ENCODE assay signal across 19 cellular contexts in genomic region chr1:236552901-236553300, GRCh38. TPM values are rescaled to one million over a fixed set of nuclear protein-coding genes. Genes with fewer than 3 reads are reported as not detected.
DNase-seq lines count a peak whose midpoint lies in the region; TF ChIP-seq lines count a peak whose summit lies in the region.
"Had no signal": no experiment of that assay in that cellular context is flagged by ENCODE, and none has a peak within 500 bp of the region (broad histone marks: within the 10 kb centered on the region; RNA-seq: fewer than 3 reads in every experiment).

No MANE protein-coding gene starts in this region.

- H3K27ac Mint-ChIP-seq in MCF 10A (ENCODE audit: low read depth, unreplicated experiment), result peak overlapping the region; percentile 21

- H3K4me3 ChIP-seq in breast epithelium (no peak overlapping the region), PC-9 (no peak overlapping the region), subcutaneous abdominal adipose tissue (ENCODE audit: low read depth in 1 of 5, low read length in 5 of 5) (no peak overlapping the region)

- no peak overlapping the region for H3K9ac ChIP-seq in subcutaneous abdominal adipose tissue (ENCODE audit: low read length in 5 of 5)
- H3K9ac ChIP-seq: SK-N-SH had no signal

- CTCF ChIA-PET in MCF 10A (lab: Yijun Ruan, JAX), result no interaction called here
- CTCF ChIA-PET in PC-9 (lab: Charles Lee), result no interaction called here

- no peak overlapping the region for H2AFZ ChIP-seq in PC-9

- no peaks in the 10 kb centered on the region for H3K9me3 Mint-ChIP-seq in MCF 10A (ENCODE audit: unreplicated experiment)

- H3K4me1 ChIP-seq in breast epithelium, result no peaks in the 10 kb centered on the region
- H3K4me1 ChIP-seq in PC-9 (replicated peaks; ENCODE audit: insufficient read depth), result no peaks in the 10 kb centered on the region
- H3K4me1 ChIP-seq in subcutaneous abdominal adipose tissue (ENCODE audit: control insufficient read depth in 5 of 5, insufficient read depth in 5 of 5, low read length in 5 of 5), result peaks cover 0 to 13% (median 9%) of the 10 kb centered on the region in 5 donors

- POLR2A ChIA-PET in MCF 10A (lab: Yijun Ruan, JAX) (interaction anchor here (0.9 to 3.6 kb wide), 3 partner anchors 11 to 22 kb away, joined by 3 to 17 read pairs (median 3); no protein-coding TSS in a partner anchor), PC-9 (lab: Charles Lee; ENCODE audit: unreplicated experiment) (no interaction called here)

- in situ Hi-C loops in GM13976 (cut with MboI; ENCODE audit: low sequenced_read_pairs, unreplicated experiment), result no loop called here

- no peak overlapping the region for H3K4me2 ChIP-seq in PC-9
- H3K4me2 ChIP-seq: SK-N-SH had no signal

- peaks cover 100% of the 10 kb centered on the region for H3K36me3 Mint-ChIP-seq in MCF 10A (ENCODE audit: insufficient read depth, unreplicated experiment)

- H3K36me3 ChIP-seq in breast epithelium (peaks cover 25% of the 10 kb centered on the region), PC-9 (ENCODE audit: low read depth) (peaks cover 59% of the 10 kb centered on the region), subcutaneous abdominal adipose tissue (ENCODE audit: control insufficient read depth in 5 of 5, insufficient read depth in 5 of 5, low read length in 5 of 5) (peaks cover 64 to 98% (median 90%) of the 10 kb centered on the region in 5 donors)

- TF ChIP-seq POLR2A in breast epithelium (IDR thresholded peaks at IDR 0.05), result no peak

- H3K79me2 ChIP-seq in PC-9 (ENCODE audit: low read depth), result no peaks in the 10 kb centered on the region

- H3F3A ChIP-seq in PC-9 (ENCODE audit: insufficient read depth, low read depth), result peaks cover 43% of the 10 kb centered on the region

- H3K9me3 ChIP-seq in breast epithelium (no peaks in the 10 kb centered on the region), PC-9 (ENCODE audit: insufficient read depth, low read depth) (no peaks in the 10 kb centered on the region), subcutaneous abdominal adipose tissue (ENCODE audit: control insufficient read depth in 5 of 5, low read length in 5 of 5) (no peaks in the 10 kb centered on the region)
- H3K9me3 ChIP-seq: SK-N-SH had no signal

- no peaks in the 10 kb centered on the region for H3K9me2 ChIP-seq in PC-9 (ENCODE audit: insufficient read depth)
- H3K9me2 ChIP-seq: SK-N-SH had no signal

- no peak overlapping the region for H3K27ac ChIP-seq in breast epithelium
- H3K27ac ChIP-seq in PC-9, result 0 out of 2 replicates have a peak overlapping the region, but pooled peaks have one; percentile 11
- H3K27ac ChIP-seq in subcutaneous abdominal adipose tissue (ENCODE audit: low read depth, low read length), result peak overlapping the region; percentile 9

- DNase-seq in MCF 10A (ENCODE audit: unreplicated experiment), result no peak
- DNase-seq in breast epithelium (ENCODE audit: low spot score in 2 of 2), result no peak
- DNase-seq in PC-9, result no peak
- DNase-seq in fibroblast of gingiva (ENCODE audit: low read depth), result peak; percentile 10
- no peak for DNase-seq in stimulated activated naive CD4-positive, alpha-beta T cell treated with Interleukin-2 at 50 U/mL for 16 hours (lab: John Stamatoyannopoulos, UW)
- no peak for DNase-seq in NCI-H446 (lab: John Stamatoyannopoulos, UW)
- DNase-seq in GM13976 (ENCODE audit: low spot score), result no peak
- DNase-seq: ACHN, C1 segment of cervical spinal cord, DMS79 treated with DMSO at 0.1 percent for 48 hours, GDM1, NCI-H1092 treated with DMSO at 0.1 percent for 48 hours, NCI-H1694 treated with DMSO at 0.1 percent for 48 hours, NCI-H524, NCI-H82, RPMI8226, SHP77 treated with DMSO at 0.1 percent for 48 hours, SK-N-SH had no signal

- BruUV-seq in MCF 10A (replicated peaks; lab: Mats Ljungman, UMichigan), result no TSS peak
- no TSS peak for BruUV-seq in PC-9 (replicated peaks; lab: Mats Ljungman, UMichigan)

- no peaks in the 10 kb centered on the region for H3K27me3 Mint-ChIP-seq in MCF 10A (ENCODE audit: insufficient read depth, unreplicated experiment)

- TF ChIP-seq CTCF in MCF 10A (IDR thresholded peaks at IDR 0.05; ENCODE audit: unreplicated experiment) (no peak), breast epithelium (IDR thresholded peaks at IDR 0.05) (no peak), PC-9 (conservative IDR thresholded peaks at IDR 0.05) (no peak), GM13976 (IDR thresholded peaks at IDR 0.05; ENCODE audit: borderline replicate concordance, control extremely low read depth, extremely low read depth, insufficient read depth, missing control alignments) (no peak)

- H3K27me3 ChIP-seq in breast epithelium (no peaks in the 10 kb centered on the region), PC-9 (ENCODE audit: insufficient read depth, low read depth) (no peaks in the 10 kb centered on the region), subcutaneous abdominal adipose tissue (ENCODE audit: control insufficient read depth in 5 of 5, insufficient read depth in 4 of 5, low read length in 5 of 5) (no peaks in the 10 kb centered on the region)

- H3K4me1 Mint-ChIP-seq in MCF 10A (ENCODE audit: insufficient read depth, unreplicated experiment), result no peaks in the 10 kb centered on the region

- intact Hi-C loops in MCF 10A (cut with micrococcal nuclease), result no loop called here
- intact Hi-C loops in breast epithelium (cut with DNase I; ENCODE audit: low total_unique reads), result no loop called here
- intact Hi-C loops in PC-9 (cut with micrococcal nuclease; ENCODE audit: unreplicated experiment), result no loop called here

- 0 out of 2 replicates have a peak, but pooled peaks cover 10% of the 10 kb centered on the region for H4K20me1 ChIP-seq in PC-9 (ENCODE audit: insufficient read depth)

- no peak overlapping the region for H3K4me3 Mint-ChIP-seq in MCF 10A (ENCODE audit: unreplicated experiment)

RNA-seq across cellular contexts. Expression of gene LGALS8, which starts 29.1 kb away (rescaled TPM):
- total RNA-seq in MCF 10A (2022) (73.2 and 99.7 TPM in 2 replicates), breast epithelium (100 to 1,000 TPM in 1 of 3 donors, 10 to 100 TPM in 2; 70.2 to 119 (median 96.4) TPM), PC-9 (2021) (36.4 and 59.2 TPM in 2 replicates)

RNA-seq across cellular contexts. Expression of gene HEATR1, which starts 51.4 kb away (rescaled TPM):
- total RNA-seq in MCF 10A (2022), result 90.6 and 128 TPM in 2 replicates
- total RNA-seq in breast epithelium, result 10 to 100 TPM; 23.7 to 32.3 (median 30.5) TPM
- 34.3 and 43.0 TPM in 2 replicates for total RNA-seq in PC-9 (2021)

Comparison
In these comparisons a context has a peak if more than half of its experiments do, and no peak if none do; other contexts are left out.
1. H3K27ac ChIP-seq: peak in PC-9 (single experiment) and subcutaneous abdominal adipose tissue (single experiment); none in breast epithelium (0 of 2).